In genomic region chr17:14297161-14297851, GRCh38 we compare ENCODE assay signal across 8 cellular contexts.
A peak's percentile ranks its signal among the peaks of the same experiment; 100 is the strongest.
DNase-seq lines count a peak whose midpoint lies in the region; ATAC-seq and FAIRE-seq lines count a peak whose summit lies in the region.

No MANE protein-coding gene starts in this region.

- no peak for FAIRE-seq in urothelium cell line (lab: Jason Lieb, UNC)

- no CpG with 5 or more reads among the region's 63 CpGs for WGBS in iPS DF 6.9 (ENCODE audit: insufficient coverage, insufficient read length)

- H3K9me3 ChIP-seq in HUES6 (ENCODE audit: control insufficient read depth, insufficient read depth, low read depth, low read length), result no peaks in the 10 kb centered on the region
- H3K9me3 ChIP-seq in iPS DF 6.9 (ENCODE audit: control insufficient read depth, insufficient read depth, low read length), result no peaks in the 10 kb centered on the region

- H3K4me3 ChIP-seq in HUES6 (ENCODE audit: low read depth, low read length) (peak overlapping the region; percentile 68), iPS DF 6.9 (ENCODE audit: low read length) (peak overlapping the region; percentile 44; the same call in 1 of the 2 replicates), skin epidermis (peak overlapping the region; percentile 15 to 36 (median 27))

- no peak overlapping the region for H3K27ac ChIP-seq in HUES6 (ENCODE audit: low read depth, low read length)
- no peak overlapping the region for H3K27ac ChIP-seq in iPS DF 6.9 (ENCODE audit: low read length)
- peak overlapping the region in 1 of 21 experiments; percentile 25 for H3K27ac ChIP-seq in skin epidermis

- ATAC-seq in HG03135 (IDR thresholded peaks at IDR 0.05; ENCODE audit: unreplicated experiment), result no peak

- DNase-seq in AG08396 (ENCODE audit: low spot score) (peak; percentile 82), activated gamma-delta T cell (lab: John Stamatoyannopoulos, UW) (peak; percentile 22), iPS DF 6.9 (ENCODE audit: low read depth, low spot score) (no peak), urothelium cell line (ENCODE audit: low spot score) (no peak), RKO (ENCODE audit: low spot score) (no peak)

- H3K27me3 ChIP-seq in HUES6 (ENCODE audit: control insufficient read depth, insufficient read depth, low read length), result peaks cover 86% of the 10 kb centered on the region
- H3K27me3 ChIP-seq in iPS DF 6.9 (ENCODE audit: control insufficient read depth, insufficient read depth, low read length), result peaks cover 47% of the 10 kb centered on the region

- H3K9ac ChIP-seq in HUES6 (ENCODE audit: low read length), result peak overlapping the region; percentile 14

- H3K36me3 ChIP-seq in HUES6 (ENCODE audit: control insufficient read depth, insufficient read depth, low read length), result no peaks in the 10 kb centered on the region
- H3K36me3 ChIP-seq in iPS DF 6.9 (ENCODE audit: control insufficient read depth, insufficient read depth, low read length), result no peaks in the 10 kb centered on the region

- H3K4me1 ChIP-seq in HUES6 (ENCODE audit: control insufficient read depth, insufficient read depth, low read length), result peaks cover 27% of the 10 kb centered on the region
- 0 out of 2 replicates have a peak, but pooled peaks cover 2% of the 10 kb centered on the region for H3K4me1 ChIP-seq in iPS DF 6.9 (ENCODE audit: control insufficient read depth, insufficient read depth, low read length)

Comparison
In these comparisons a context has a peak if more than half of its experiments do, and no peak if none do; other contexts are left out.
1. DNase-seq: peak in AG08396 (single experiment) and activated gamma-delta T cell (single experiment); none in iPS DF 6.9 (single experiment), urothelium cell line (single experiment) and RKO (single experiment).
2. Peak in every context shown above with its lines, with median percentiles within 50 percentile points of each other: H3K4me3 ChIP-seq.